Comparison of ENCODE assay signal across 14 cellular contexts in the genomic region with DNA sequence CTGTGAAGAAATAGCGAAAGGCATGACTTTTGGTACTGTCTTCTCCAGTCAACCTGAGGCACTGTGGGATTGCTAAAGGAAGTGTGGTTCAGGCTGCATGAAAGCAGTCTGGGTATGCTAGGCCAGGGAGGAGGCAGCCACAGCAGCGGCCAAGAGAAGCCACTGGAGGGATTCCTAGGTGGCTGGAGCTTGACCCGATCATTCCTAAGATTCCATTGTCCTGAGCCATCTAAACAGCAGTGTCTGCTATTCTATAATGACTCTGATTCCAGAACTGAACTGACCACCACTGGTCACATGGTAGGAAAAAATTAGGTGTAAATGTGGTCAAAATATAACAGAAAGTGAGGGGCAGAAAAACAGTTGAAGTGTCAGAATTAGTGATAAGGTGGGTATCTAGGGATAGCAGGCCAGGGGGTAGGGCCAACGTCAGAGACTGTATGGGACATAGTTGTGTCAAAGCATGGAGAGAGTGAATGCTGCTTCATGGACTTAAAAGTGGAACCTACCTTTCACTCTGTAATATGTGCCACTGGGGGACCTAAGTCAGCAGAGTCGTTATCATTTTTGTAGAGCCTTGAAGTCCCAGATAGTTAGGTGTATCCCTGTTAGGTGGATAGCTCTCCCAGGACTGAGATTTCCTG.
DNase-seq lines count a peak whose midpoint lies in the region; TF ChIP-seq lines count a peak whose summit lies in the region.
"Had no signal": no experiment of that assay in that cellular context is flagged by ENCODE, and none has a peak within 500 bp of the region (broad histone marks: within the 10 kb centered on the region; RNA-seq: fewer than 3 reads in every experiment).

No MANE protein-coding gene starts in this region.

- no peak for TF ChIP-seq CTCF in fibroblast of villous mesenchyme (IDR thresholded peaks at IDR 0.05; ENCODE audit: insufficient read depth, low read depth, low read length)

- no peak overlapping the region for H2AFZ ChIP-seq in GM23248

- no peaks in the 10 kb centered on the region; the same call in 1 of the 2 replicates for H3F3A ChIP-seq in GM23248 (ENCODE audit: insufficient read depth)

- H3K4me3 Mint-ChIP-seq in activated CD4-positive, alpha-beta T cell treated with anti-CD3 and anti-CD28 coated beads, Interleukin-2, amount 10 ng/mL, durations not matched to agents 7 days and 5 days: no peak overlapping the region
- H3K4me3 Mint-ChIP-seq: stimulated activated effector memory CD8-positive, alpha-beta T cell treated with anti-CD3 and anti-CD28 coated beads, Interleukin-12 subunit alpha, Interleukin-12 subunit beta, amount 100 ng/mL, for 72 hours; T-helper 1 cell treated with Interleukin-12 subunit alpha and Interleukin-12 subunit beta and Interleukin-4 antibody, amounts not matched to agents 30 μg/mL and 1 μg/mL, for 36 hours had no signal

- in situ Hi-C loops in GM23248 (cut with MboI): no loop called here

- no peaks in the 10 kb centered on the region for H3K36me3 Mint-ChIP-seq in activated CD4-positive, alpha-beta T cell treated with anti-CD3 and anti-CD28 coated beads, Interleukin-2, amount 10 ng/mL, durations not matched to agents 7 days and 5 days (ENCODE audit: low read depth)
- H3K36me3 Mint-ChIP-seq: stimulated activated effector memory CD8-positive, alpha-beta T cell treated with anti-CD3 and anti-CD28 coated beads, Interleukin-12 subunit alpha, Interleukin-12 subunit beta, amount 100 ng/mL, for 72 hours had no signal

- H3K36me3 ChIP-seq in GM23248 (ENCODE audit: low read depth) (no peaks in the 10 kb centered on the region), SJSA1 (no peaks in the 10 kb centered on the region), skeletal muscle satellite cell (ENCODE audit: insufficient read depth, low read length) (no peaks in the 10 kb centered on the region)
- no peaks in the 10 kb centered on the region for H3K36me3 ChIP-seq in effector memory CD4-positive, alpha-beta T cell (ENCODE audit: control insufficient read depth, insufficient read depth, low read length)

- WGBS in GM23248 (ENCODE audit: low coverage in 1 of 2, low lambda C conversion rate in 2 of 2, missing lambda C conversion rate in 2 of 2), 2 experiments: 32 to 41% methylated on average over 5 of the region's 5 CpGs

- no peaks in the 10 kb centered on the region for H3K9me3 ChIP-seq in GM23248 (ENCODE audit: low read depth)
- H3K9me3 ChIP-seq in SJSA1 (replicated peaks): no peaks in the 10 kb centered on the region
- H3K9me3 ChIP-seq in skeletal muscle satellite cell (replicated peaks; ENCODE audit: low read length): no peaks in the 10 kb centered on the region
- H3K9me3 ChIP-seq in effector memory CD4-positive, alpha-beta T cell (ENCODE audit: control insufficient read depth, low read length): no peaks in the 10 kb centered on the region
- H3K9me3 ChIP-seq: body of pancreas had no signal

- H3K4me3 ChIP-seq in GM23248: no peak overlapping the region
- no peak overlapping the region for H3K4me3 ChIP-seq in SJSA1
- H3K4me3 ChIP-seq in fibroblast of villous mesenchyme (ENCODE audit: low read depth, low read length): no peak overlapping the region
- H3K4me3 ChIP-seq in skeletal muscle satellite cell (ENCODE audit: low read length): peak overlapping the region; percentile 16
- no peak overlapping the region for H3K4me3 ChIP-seq in effector memory CD4-positive, alpha-beta T cell (ENCODE audit: insufficient read depth, low read depth, low read length, poor library complexity, severe bottlenecking)
- H3K4me3 ChIP-seq: body of pancreas had no signal

- H4K20me1 ChIP-seq in GM23248 (ENCODE audit: insufficient read depth): no peaks in the 10 kb centered on the region

- H3K27me3 ChIP-seq in GM23248 (replicated peaks; ENCODE audit: insufficient read depth): no peaks in the 10 kb centered on the region
- H3K27me3 ChIP-seq in SJSA1 (replicated peaks): no peaks in the 10 kb centered on the region
- no peaks in the 10 kb centered on the region for H3K27me3 ChIP-seq in skeletal muscle satellite cell (ENCODE audit: control insufficient read depth, insufficient read depth, low read length)
- H3K27me3 ChIP-seq in effector memory CD4-positive, alpha-beta T cell (replicated peaks; ENCODE audit: control insufficient read depth, insufficient read depth, low read length, poor library complexity, severe bottlenecking): no peaks in the 10 kb centered on the region
- H3K27me3 ChIP-seq: body of pancreas had no signal

- no peaks in the 10 kb centered on the region for H3K4me1 Mint-ChIP-seq in activated CD4-positive, alpha-beta T cell treated with anti-CD3 and anti-CD28 coated beads, Interleukin-2, amount 10 ng/mL, durations not matched to agents 7 days and 5 days
- H3K4me1 Mint-ChIP-seq: stimulated activated effector memory CD8-positive, alpha-beta T cell treated with anti-CD3 and anti-CD28 coated beads, Interleukin-12 subunit alpha, Interleukin-12 subunit beta, amount 100 ng/mL, for 72 hours had no signal

- H3K4me2 ChIP-seq in GM23248 (ENCODE audit: unreplicated experiment): no peak overlapping the region
- peak overlapping the region; percentile 31 for H3K4me2 ChIP-seq in skeletal muscle satellite cell (ENCODE audit: low read length)

- peak overlapping the region; percentile 45 for H3K27ac ChIP-seq in GM23248
- peak overlapping the region; percentile 81 for H3K27ac ChIP-seq in SJSA1
- H3K27ac ChIP-seq in effector memory CD4-positive, alpha-beta T cell (ENCODE audit: insufficient read depth, low read length, poor library complexity, severe bottlenecking): no peak overlapping the region
- H3K27ac ChIP-seq: body of pancreas had no signal

- H3K9me2 ChIP-seq in GM23248 (ENCODE audit: insufficient read depth): no peaks in the 10 kb centered on the region

- no peaks in the 10 kb centered on the region for H3K27me3 Mint-ChIP-seq in activated CD4-positive, alpha-beta T cell treated with anti-CD3 and anti-CD28 coated beads, Interleukin-2, amount 10 ng/mL, durations not matched to agents 7 days and 5 days

- DNase-seq in GM23248 (peak; percentile 69), SJSA1 (ENCODE audit: low read depth in 1 of 2, low spot score in 2 of 2) (peak; percentile 82 to 86), fibroblast of villous mesenchyme (ENCODE audit: low read depth) (peak; percentile 71), NK-92 (lab: John Stamatoyannopoulos, UW; ENCODE audit: unreplicated experiment) (no peak)
- no peak for DNase-seq in activated CD4-positive, alpha-beta T cell treated with anti-CD3 and anti-CD28 coated beads, Interleukin-2, amount 10 ng/mL, durations not matched to agents 7 days and 5 days
- no peak for DNase-seq in activated CD4-positive, CD25-positive, alpha-beta regulatory T cell treated with anti-CD3 and anti-CD28 coated beads, Interleukin-2, amount 50 U/mL, for 72 hours
- no peak for DNase-seq in effector memory CD4-positive, alpha-beta T cell
- DNase-seq: activated CD8-positive, alpha-beta memory T cell treated with anti-CD3 and anti-CD28 coated beads, Interleukin-2, amount 50 U/mL, for 4 hours; GDM1; NCI-H446 treated with DMSO at 0.1 percent for 48 hours had no signal

- POLR2A ChIA-PET in activated CD4-positive, alpha-beta T cell treated with anti-CD3 and anti-CD28 coated beads, Interleukin-2, amount 10 ng/mL, durations not matched to agents 7 days and 5 days (lab: Charles Lee): no interaction called here

- no peaks in the 10 kb centered on the region for H3K9me3 Mint-ChIP-seq in activated CD4-positive, alpha-beta T cell treated with anti-CD3 and anti-CD28 coated beads, Interleukin-2, amount 10 ng/mL, durations not matched to agents 7 days and 5 days

- H3K27ac Mint-ChIP-seq in activated CD4-positive, alpha-beta T cell treated with anti-CD3 and anti-CD28 coated beads, Interleukin-2, amount 10 ng/mL, durations not matched to agents 7 days and 5 days: no peak overlapping the region
- H3K27ac Mint-ChIP-seq: stimulated activated effector memory CD8-positive, alpha-beta T cell treated with anti-CD3 and anti-CD28 coated beads, Interleukin-12 subunit alpha, Interleukin-12 subunit beta, amount 100 ng/mL, for 72 hours; T-helper 1 cell treated with Interleukin-12 subunit alpha and Interleukin-12 subunit beta and Interleukin-4 antibody, amounts not matched to agents 30 μg/mL and 1 μg/mL, for 36 hours had no signal

- no peaks in the 10 kb centered on the region for H3K79me2 ChIP-seq in GM23248 (ENCODE audit: insufficient read depth)

- CTCF ChIA-PET in activated CD4-positive, alpha-beta T cell treated with anti-CD3 and anti-CD28 coated beads, Interleukin-2, amount 10 ng/mL, durations not matched to agents 7 days and 5 days (lab: Charles Lee): no interaction called here

- H3K4me1 ChIP-seq in GM23248 (ENCODE audit: insufficient read depth) (peaks cover 13% of the 10 kb centered on the region), SJSA1 (replicated peaks) (peaks cover 24% of the 10 kb centered on the region), skeletal muscle satellite cell (ENCODE audit: control insufficient read depth, insufficient read depth, low read length) (peaks cover 32% of the 10 kb centered on the region)
- no peaks in the 10 kb centered on the region for H3K4me1 ChIP-seq in effector memory CD4-positive, alpha-beta T cell (ENCODE audit: control insufficient read depth, insufficient read depth, low read length, poor library complexity, severe bottlenecking)
- H3K4me1 ChIP-seq: body of pancreas had no signal

- H3K9ac ChIP-seq in GM23248: no peak overlapping the region
- peak overlapping the region; percentile 24 for H3K9ac ChIP-seq in skeletal muscle satellite cell (ENCODE audit: low read depth, low read length)

Comparison
In these comparisons a context has a peak if more than half of its experiments do, and no peak if none do; other contexts are left out.
1. DNase-seq: peak in GM23248 (single experiment), SJSA1 (2 of 2) and fibroblast of villous mesenchyme (single experiment); none in activated CD4-positive, alpha-beta T cell treated with anti-CD3 and anti-CD28 coated beads, Interleukin-2, amount 10 ng/mL, durations not matched to agents 7 days and 5 days (single experiment), activated CD4-positive, CD25-positive, alpha-beta regulatory T cell treated with anti-CD3 and anti-CD28 coated beads, Interleukin-2, amount 50 U/mL, for 72 hours (single experiment), NK-92 (single experiment) and effector memory CD4-positive, alpha-beta T cell (0 of 3).